1 cellular context compared by ENCODE assay signal in the genomic region with DNA sequence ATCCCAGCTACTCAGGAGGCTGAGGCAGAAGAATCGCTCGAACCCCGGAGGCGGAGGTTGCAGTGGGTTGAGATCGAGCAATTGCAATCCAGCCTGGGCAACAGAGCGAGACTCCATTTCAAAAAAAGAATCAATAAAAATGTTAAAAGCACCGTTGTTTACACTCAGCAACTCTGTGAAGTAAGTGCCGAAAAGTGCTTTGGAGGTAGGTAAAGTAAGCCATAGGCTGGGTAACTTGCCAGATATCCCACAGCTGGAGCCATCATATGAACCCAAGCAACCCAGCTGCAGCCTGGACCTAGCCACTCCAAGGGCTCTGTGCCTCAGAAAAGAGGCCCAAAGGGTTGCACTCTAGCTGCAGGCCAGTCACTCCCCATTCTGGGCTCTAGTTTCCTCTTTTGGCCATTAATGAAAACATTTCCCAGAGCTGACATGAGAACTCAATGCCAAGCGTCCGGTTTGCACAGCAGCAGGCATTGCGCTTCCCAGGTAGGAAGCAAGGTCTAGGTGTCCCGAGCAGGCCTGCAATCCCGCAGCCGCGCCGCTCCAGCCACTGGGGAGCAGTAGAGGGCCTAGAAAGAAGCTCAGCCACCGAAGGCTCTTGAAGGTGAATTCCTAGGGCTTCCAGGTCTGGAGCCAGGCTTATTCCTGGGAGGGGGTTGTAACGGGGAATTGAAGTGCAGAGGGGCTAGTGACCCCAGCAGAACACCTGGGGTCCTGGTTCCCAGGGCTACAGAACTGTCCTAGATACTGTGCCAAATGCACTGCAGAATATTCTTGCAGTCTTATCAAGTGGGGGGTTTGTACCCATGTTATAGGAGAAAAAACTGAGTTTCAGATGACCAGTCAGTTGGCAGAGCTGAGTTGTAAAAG.
TF ChIP-seq lines count a peak whose summit lies in the region.

No MANE protein-coding gene starts in this region.

TF ChIP-seq in A549, 52 proteins besides CTCF, POLR2A, EP300 and RAD21 (continued from another document):
- 0 out of 2 replicates have a peak, but pooled peaks have one; percentile 43 for TF ChIP-seq FOXS1 (CRISPR knock-in tag; IDR thresholded peaks at IDR 0.05)
- TF ChIP-seq, protein P1, sequence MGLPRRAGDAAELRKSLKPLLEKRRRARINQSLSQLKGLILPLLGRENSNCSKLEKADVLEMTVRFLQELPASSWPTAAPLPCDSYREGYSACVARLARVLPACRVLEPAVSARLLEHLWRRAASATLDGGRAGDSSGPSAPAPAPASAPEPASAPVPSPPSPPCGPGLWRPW (IDR thresholded peaks at IDR 0.05): no peak
- TF ChIP-seq, protein P2, sequence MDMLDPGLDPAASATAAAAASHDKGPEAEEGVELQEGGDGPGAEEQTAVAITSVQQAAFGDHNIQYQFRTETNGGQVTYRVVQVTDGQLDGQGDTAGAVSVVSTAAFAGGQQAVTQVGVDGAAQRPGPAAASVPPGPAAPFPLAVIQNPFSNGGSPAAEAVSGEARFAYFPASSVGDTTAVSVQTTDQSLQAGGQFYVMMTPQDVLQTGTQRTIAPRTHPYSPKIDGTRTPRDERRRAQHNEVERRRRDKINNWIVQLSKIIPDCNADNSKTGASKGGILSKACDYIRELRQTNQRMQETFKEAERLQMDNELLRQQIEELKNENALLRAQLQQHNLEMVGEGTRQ (IDR thresholded peaks at IDR 0.05): no peak
- no peak for TF ChIP-seq ESRRA (IDR thresholded peaks at IDR 0.05; ENCODE audit: borderline replicate concordance, low read length)
- no peak for TF ChIP-seq CBX2 (IDR thresholded peaks at IDR 0.05; ENCODE audit: borderline replicate concordance, low read depth)
- TF ChIP-seq, protein P3, sequence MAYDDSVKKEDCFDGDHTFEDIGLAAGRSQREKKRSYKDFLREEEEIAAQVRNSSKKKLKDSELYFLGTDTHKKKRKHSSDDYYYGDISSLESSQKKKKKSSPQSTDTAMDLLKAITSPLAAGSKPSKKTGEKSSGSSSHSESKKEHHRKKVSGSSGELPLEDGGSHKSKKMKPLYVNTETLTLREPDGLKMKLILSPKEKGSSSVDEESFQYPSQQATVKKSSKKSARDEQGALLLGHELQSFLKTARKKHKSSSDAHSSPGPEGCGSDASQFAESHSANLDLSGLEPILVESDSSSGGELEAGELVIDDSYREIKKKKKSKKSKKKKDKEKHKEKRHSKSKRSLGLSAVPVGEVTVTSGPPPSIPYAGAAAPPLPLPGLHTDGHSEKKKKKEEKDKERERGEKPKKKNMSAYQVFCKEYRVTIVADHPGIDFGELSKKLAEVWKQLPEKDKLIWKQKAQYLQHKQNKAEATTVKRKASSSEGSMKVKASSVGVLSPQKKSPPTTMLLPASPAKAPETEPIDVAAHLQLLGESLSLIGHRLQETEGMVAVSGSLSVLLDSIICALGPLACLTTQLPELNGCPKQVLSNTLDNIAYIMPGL (CRISPR knock-in tag; IDR thresholded peaks at IDR 0.05; ENCODE audit: borderline replicate concordance): 0 out of 2 replicates have a peak, but pooled peaks have one; percentile 73
- TF ChIP-seq JUNB (IDR thresholded peaks at IDR 0.05): no peak
- peak; percentile 83 for TF ChIP-seq SMC3 (IDR thresholded peaks at IDR 0.05)
- no peak for TF ChIP-seq HOXB5 (CRISPR knock-in tag; IDR thresholded peaks at IDR 0.05)
- no peak for TF ChIP-seq FOSL2 (IDR thresholded peaks at IDR 0.05)
- peak; percentile 32 for TF ChIP-seq FOSL2 (CRISPR knock-in tag; IDR thresholded peaks at IDR 0.05)
- TF ChIP-seq RFX5 (IDR thresholded peaks at IDR 0.05): no peak
- TF ChIP-seq RARB (CRISPR knock-in tag; IDR thresholded peaks at IDR 0.05): peak; percentile 97
- TF ChIP-seq PBX3 (IDR thresholded peaks at IDR 0.05): no peak; the same call in none of the 2 replicates
- TF ChIP-seq ZNF302 (CRISPR knock-in tag; IDR thresholded peaks at IDR 0.05): no peak
- TF ChIP-seq NPAS2 (CRISPR knock-in tag; IDR thresholded peaks at IDR 0.05; ENCODE audit: borderline replicate concordance): no peak
- no peak for TF ChIP-seq CBX8 (IDR thresholded peaks at IDR 0.05)
- TF ChIP-seq KDM1A (IDR thresholded peaks at IDR 0.05; ENCODE audit: low read depth): no peak
- no peak for TF ChIP-seq SREBF2 (IDR thresholded peaks at IDR 0.05)
- TF ChIP-seq MAFK (IDR thresholded peaks at IDR 0.05; ENCODE audit: partially characterized antibody): no peak
- TF ChIP-seq CHD2 (IDR thresholded peaks at IDR 0.05; ENCODE audit: low read length, partially characterized antibody): peak; percentile 18
- TF ChIP-seq HOXA7 (CRISPR knock-in tag; IDR thresholded peaks at IDR 0.05): peak; percentile 99
- no peak for TF ChIP-seq KDM5A (IDR thresholded peaks at IDR 0.05)
- TF ChIP-seq HEYL (CRISPR knock-in tag; IDR thresholded peaks at IDR 0.05): no peak
- TF ChIP-seq BCL3 (IDR thresholded peaks at IDR 0.05): peak; percentile 70
- no peak for TF ChIP-seq BHLHE40 (IDR thresholded peaks at IDR 0.05; ENCODE audit: low read depth, low read length)
- TF ChIP-seq NFE2L2 (conservative IDR thresholded peaks at IDR 0.05; ENCODE audit: low read length): no peak
- TF ChIP-seq ZSCAN20 (CRISPR knock-in tag; IDR thresholded peaks at IDR 0.05): no peak
- no peak for TF ChIP-seq RCOR1 (IDR thresholded peaks at IDR 0.05; ENCODE audit: low read depth, low read length)
- no peak for TF ChIP-seq RNF2 (IDR thresholded peaks at IDR 0.05; ENCODE audit: borderline replicate concordance, low read depth)
- no peak for TF ChIP-seq EHMT2 (IDR thresholded peaks at IDR 0.05; ENCODE audit: low read depth)
- no peak for TF ChIP-seq HDAC2 (IDR thresholded peaks at IDR 0.05)
- TF ChIP-seq CEBPB (IDR thresholded peaks at IDR 0.05): peak in 1 of 2 experiments; percentile 59; a peak in 1 of 4 replicates
- peak; percentile 31; the same call in 1 of the 2 replicates for TF ChIP-seq E2F6 (IDR thresholded peaks at IDR 0.05; ENCODE audit: borderline replicate concordance, low read depth)
- TF ChIP-seq MAZ (IDR thresholded peaks at IDR 0.05; ENCODE audit: borderline replicate concordance, low read depth, low read length): 0 out of 2 replicates have a peak, but pooled peaks have one; percentile 28
- TF ChIP-seq EHF (CRISPR knock-in tag; IDR thresholded peaks at IDR 0.05): peak; percentile 90; the same call in 1 of the 2 replicates
- TF ChIP-seq POLR2AphosphoS2 (conservative IDR thresholded peaks at IDR 0.05; ENCODE audit: low read length): peak; percentile 99
- TF ChIP-seq, protein P4, sequence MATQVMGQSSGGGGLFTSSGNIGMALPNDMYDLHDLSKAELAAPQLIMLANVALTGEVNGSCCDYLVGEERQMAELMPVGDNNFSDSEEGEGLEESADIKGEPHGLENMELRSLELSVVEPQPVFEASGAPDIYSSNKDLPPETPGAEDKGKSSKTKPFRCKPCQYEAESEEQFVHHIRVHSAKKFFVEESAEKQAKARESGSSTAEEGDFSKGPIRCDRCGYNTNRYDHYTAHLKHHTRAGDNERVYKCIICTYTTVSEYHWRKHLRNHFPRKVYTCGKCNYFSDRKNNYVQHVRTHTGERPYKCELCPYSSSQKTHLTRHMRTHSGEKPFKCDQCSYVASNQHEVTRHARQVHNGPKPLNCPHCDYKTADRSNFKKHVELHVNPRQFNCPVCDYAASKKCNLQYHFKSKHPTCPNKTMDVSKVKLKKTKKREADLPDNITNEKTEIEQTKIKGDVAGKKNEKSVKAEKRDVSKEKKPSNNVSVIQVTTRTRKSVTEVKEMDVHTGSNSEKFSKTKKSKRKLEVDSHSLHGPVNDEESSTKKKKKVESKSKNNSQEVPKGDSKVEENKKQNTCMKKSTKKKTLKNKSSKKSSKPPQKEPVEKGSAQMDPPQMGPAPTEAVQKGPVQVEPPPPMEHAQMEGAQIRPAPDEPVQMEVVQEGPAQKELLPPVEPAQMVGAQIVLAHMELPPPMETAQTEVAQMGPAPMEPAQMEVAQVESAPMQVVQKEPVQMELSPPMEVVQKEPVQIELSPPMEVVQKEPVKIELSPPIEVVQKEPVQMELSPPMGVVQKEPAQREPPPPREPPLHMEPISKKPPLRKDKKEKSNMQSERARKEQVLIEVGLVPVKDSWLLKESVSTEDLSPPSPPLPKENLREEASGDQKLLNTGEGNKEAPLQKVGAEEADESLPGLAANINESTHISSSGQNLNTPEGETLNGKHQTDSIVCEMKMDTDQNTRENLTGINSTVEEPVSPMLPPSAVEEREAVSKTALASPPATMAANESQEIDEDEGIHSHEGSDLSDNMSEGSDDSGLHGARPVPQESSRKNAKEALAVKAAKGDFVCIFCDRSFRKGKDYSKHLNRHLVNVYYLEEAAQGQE (IDR thresholded peaks at IDR 0.05): no peak; the same call in 1 of the 2 replicates
- TF ChIP-seq, protein P5, sequence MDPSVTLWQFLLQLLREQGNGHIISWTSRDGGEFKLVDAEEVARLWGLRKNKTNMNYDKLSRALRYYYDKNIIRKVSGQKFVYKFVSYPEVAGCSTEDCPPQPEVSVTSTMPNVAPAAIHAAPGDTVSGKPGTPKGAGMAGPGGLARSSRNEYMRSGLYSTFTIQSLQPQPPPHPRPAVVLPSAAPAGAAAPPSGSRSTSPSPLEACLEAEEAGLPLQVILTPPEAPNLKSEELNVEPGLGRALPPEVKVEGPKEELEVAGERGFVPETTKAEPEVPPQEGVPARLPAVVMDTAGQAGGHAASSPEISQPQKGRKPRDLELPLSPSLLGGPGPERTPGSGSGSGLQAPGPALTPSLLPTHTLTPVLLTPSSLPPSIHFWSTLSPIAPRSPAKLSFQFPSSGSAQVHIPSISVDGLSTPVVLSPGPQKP (IDR thresholded peaks at IDR 0.05; ENCODE audit: low read depth, low read length): no peak
- TF ChIP-seq GATA3 (IDR thresholded peaks at IDR 0.05; ENCODE audit: borderline replicate concordance): peak; percentile 69
TF ChIP-seq in A549: peak in this region for 22.
